23 cellular contexts compared by ENCODE assay signal in genomic region chr3:124652009-124652408, GRCh38.
DNase-seq lines count a peak whose midpoint lies in the region; ATAC-seq, FAIRE-seq and TF ChIP-seq lines count a peak whose summit lies in the region.
"Had no signal": no experiment of that assay in that cellular context is flagged by ENCODE, and none has a peak within 500 bp of the region (broad histone marks: within the 10 kb centered on the region; RNA-seq: fewer than 3 reads in every experiment).

No MANE protein-coding gene starts in this region.

- H3K27me3 ChIP-seq in GM12878 (replicated peaks in 1 of 2; ENCODE audit: control insufficient read depth in 2 of 2, insufficient read depth in 2 of 2, low read length in 1 of 2) (no peaks in the 10 kb centered on the region), GM23248 (replicated peaks; ENCODE audit: insufficient read depth) (peaks cover 5% of the 10 kb centered on the region; the same call in 1 of the 2 replicates)
- H3K27me3 ChIP-seq: dorsolateral prefrontal cortex, neutrophil had no signal

- H3K27me3 Mint-ChIP-seq in activated CD4-positive, alpha-beta T cell treated with anti-CD3 and anti-CD28 coated beads, Interleukin-2, amount 10 ng/mL, durations not matched to agents 24 days and 14 days, result peaks cover 39% of the 10 kb centered on the region
- peaks cover 24% of the 10 kb centered on the region for H3K27me3 Mint-ChIP-seq in stimulated activated naive CD8-positive, alpha-beta T cell treated with anti-CD3 and anti-CD28 coated beads, Interleukin-15, Interleukin-2, amounts not matched to agents 100 ng/mL and 50 ng/mL, for 24 hours
- H3K27me3 Mint-ChIP-seq: CD4-positive, alpha-beta memory T cell had no signal

- no peaks in the 10 kb centered on the region for H3K9me2 ChIP-seq in GM23248 (ENCODE audit: insufficient read depth)

- H3K4me1 Mint-ChIP-seq in activated CD4-positive, alpha-beta T cell treated with anti-CD3 and anti-CD28 coated beads, Interleukin-2, amount 10 ng/mL, durations not matched to agents 24 days and 14 days, result peaks cover 13% of the 10 kb centered on the region
- H3K4me1 Mint-ChIP-seq in stimulated activated naive CD8-positive, alpha-beta T cell treated with anti-CD3 and anti-CD28 coated beads, Interleukin-15, Interleukin-2, amounts not matched to agents 100 ng/mL and 50 ng/mL, for 24 hours (ENCODE audit: low read depth), result peaks cover 45% of the 10 kb centered on the region

- H3K27ac ChIP-seq in GM12878 (ENCODE audit: control insufficient read depth, insufficient read depth), result peak overlapping the region; percentile 49
- H3K27ac ChIP-seq in GM23248, result no peak overlapping the region
- H3K27ac ChIP-seq: neutrophil, psoas muscle had no signal

- no peaks in the 10 kb centered on the region for H3K36me3 Mint-ChIP-seq in activated CD4-positive, alpha-beta T cell treated with anti-CD3 and anti-CD28 coated beads, Interleukin-2, amount 10 ng/mL, durations not matched to agents 24 days and 14 days (ENCODE audit: low read depth)
- peaks cover 3% of the 10 kb centered on the region for H3K36me3 Mint-ChIP-seq in stimulated activated naive CD8-positive, alpha-beta T cell treated with anti-CD3 and anti-CD28 coated beads, Interleukin-15, Interleukin-2, amounts not matched to agents 100 ng/mL and 50 ng/mL, for 24 hours (ENCODE audit: low read depth)

- TF ChIP-seq RAD21 in GM12878 (IDR thresholded peaks at IDR 0.05; ENCODE audit: insufficient read depth, low read depth, low read length), result no peak

- CTCF ChIA-PET in GM12878 (lab: Yijun Ruan, JAX), result interaction anchor here (0.7 to 4.3 kb wide), 14 partner anchors 12 to 93 kb away, joined by 3 to 25 read pairs (median 7); no protein-coding TSS in a partner anchor

- H3K9ac ChIP-seq in GM12878 (ENCODE audit: control insufficient read depth, insufficient read depth, low read length) (no peak overlapping the region), GM23248 (no peak overlapping the region)

- no peaks in the 10 kb centered on the region for H3F3A ChIP-seq in GM23248 (ENCODE audit: insufficient read depth)

- H4K20me1 ChIP-seq in GM12878 (ENCODE audit: control insufficient read depth, insufficient read depth) (no peaks in the 10 kb centered on the region), GM23248 (ENCODE audit: insufficient read depth) (no peaks in the 10 kb centered on the region)

- POLR2A ChIA-PET in GM12878 (lab: Charles Lee), result interaction anchor here (0.8 to 4.2 kb wide), 6 partner anchors 11 to 81 kb away, joined by 3 to 25 read pairs (median 5); no protein-coding TSS in a partner anchor

- no peaks in the 10 kb centered on the region for H3K9me3 ChIP-seq in GM12878 (replicated peaks; ENCODE audit: control insufficient read depth, insufficient read depth, low read length)
- no peaks in the 10 kb centered on the region for H3K9me3 ChIP-seq in GM23248 (ENCODE audit: low read depth)
- H3K9me3 ChIP-seq: neutrophil, psoas muscle had no signal

- in situ Hi-C loops in GM12878 (cut with MboI) (no loop called here), GM23248 (cut with MboI) (no loop called here)

- SMC1A ChIA-PET in GM12878 (lab: Charles Lee; ENCODE audit: uncharacterized antibody, unreplicated experiment), result interaction anchor here (0.7 to 6.2 kb wide), 16 partner anchors 8 to 93 kb away, joined by 3 to 55 read pairs (median 10); no protein-coding TSS in a partner anchor

- H3K79me2 ChIP-seq in GM12878 (ENCODE audit: control insufficient read depth, insufficient read depth, low read length) (no peaks in the 10 kb centered on the region), GM23248 (ENCODE audit: insufficient read depth) (no peaks in the 10 kb centered on the region)

- ATAC-seq in HG03175 (IDR thresholded peaks at IDR 0.05; ENCODE audit: unreplicated experiment), result peak; percentile 60
- ATAC-seq in GM12878, result peak; percentile 59
- no peak for ATAC-seq in HG03108 (IDR thresholded peaks at IDR 0.05; ENCODE audit: unreplicated experiment)
- ATAC-seq: psoas muscle, T-cell had no signal

- H2AFZ ChIP-seq in GM12878 (ENCODE audit: control insufficient read depth, low read depth, low read length), result peak overlapping the region; percentile 10; the same call in 1 of the 2 replicates
- H2AFZ ChIP-seq in GM23248, result no peak overlapping the region

- FAIRE-seq in GM12878 (lab: Jason Lieb, UNC), result peak; percentile 56

- H3K4me3 ChIP-seq in GM12878 (no peak overlapping the region), GM23248 (no peak overlapping the region)
- H3K4me3 ChIP-seq: dorsolateral prefrontal cortex, psoas muscle had no signal

- DNase-seq in activated CD4-positive, alpha-beta T cell treated with anti-CD3 and anti-CD28 coated beads, Interleukin-2, amount 10 ng/mL, durations not matched to agents 24 days and 14 days, result no peak
- no peak for DNase-seq in activated CD4-positive, alpha-beta T cell treated with anti-CD3 and anti-CD28 coated beads for 4 hours
- DNase-seq in GM12878 (ENCODE audit: low read depth, low spot score) (no peak), NAMALWA (ENCODE audit: low spot score) (no peak), GM23248 (no peak)
- DNase-seq: activated CD4-positive, alpha-beta T cell treated with anti-CD3 and anti-CD28 coated beads for 1 hour; CD4-positive, alpha-beta memory T cell; dorsolateral prefrontal cortex; H9; NCI-H1436 treated with DMSO at 0.1 percent for 48 hours; NCI-H524; psoas muscle; SHP77 treated with DMSO at 0.1 percent for 48 hours; stimulated activated CD4-positive, alpha-beta T cell treated with anti-CD3 and anti-CD28 coated beads, Interleukin-15, amount 100 ng/mL, for 24 hours; stimulated activated CD8-positive, alpha-beta memory T cell treated with anti-CD3 and anti-CD28 coated beads, Interleukin-4, amount 100 ng/mL, for 48 hours; substantia nigra; T-cell had no signal

- no peak for TF ChIP-seq CTCF in GM12878 (IDR thresholded peaks at IDR 0.05 in 2 of 3, conservative IDR thresholded peaks at IDR 0.05 in 1 of 3; ENCODE audit: control insufficient read depth in 2 of 3, extremely low read depth in 1 of 3, insufficient read depth in 1 of 3, low read depth in 3 of 3, low read length in 3 of 3)

- TF ChIP-seq EP300 in GM12878 (IDR thresholded peaks at IDR 0.05; ENCODE audit: borderline replicate concordance in 1 of 2, control insufficient read depth in 1 of 2, low read depth in 2 of 2, low read length in 2 of 2), result peak; percentile 19 to 28; a peak in 1 of 4 replicates

- no peak overlapping the region for H3K4me3 Mint-ChIP-seq in activated CD4-positive, alpha-beta T cell treated with anti-CD3 and anti-CD28 coated beads, Interleukin-2, amount 10 ng/mL, durations not matched to agents 24 days and 14 days
- H3K4me3 Mint-ChIP-seq in stimulated activated naive CD8-positive, alpha-beta T cell treated with anti-CD3 and anti-CD28 coated beads, Interleukin-15, Interleukin-2, amounts not matched to agents 100 ng/mL and 50 ng/mL, for 24 hours, result no peak overlapping the region
- H3K4me3 Mint-ChIP-seq: activated T-helper 1 cell treated with anti-CD3 and anti-CD28 coated beads, Interleukin-12 subunit alpha, Interleukin-12 subunit beta, Interleukin-2, Interleukin-4 antibody, amounts not matched to agents 30 ng/mL and 10 ng/mL and 1 ng/mL, durations not matched to agents 14 hours and 24 hours and 36 hours; CD4-positive, alpha-beta memory T cell; H9; T-cell had no signal

- peak overlapping the region; percentile 30 for H3K27ac Mint-ChIP-seq in activated CD4-positive, alpha-beta T cell treated with anti-CD3 and anti-CD28 coated beads, Interleukin-2, amount 10 ng/mL, durations not matched to agents 24 days and 14 days
- peak overlapping the region; percentile 92 for H3K27ac Mint-ChIP-seq in stimulated activated naive CD8-positive, alpha-beta T cell treated with anti-CD3 and anti-CD28 coated beads, Interleukin-15, Interleukin-2, amounts not matched to agents 100 ng/mL and 50 ng/mL, for 24 hours
- H3K27ac Mint-ChIP-seq: activated T-helper 1 cell treated with anti-CD3 and anti-CD28 coated beads, Interleukin-12 subunit alpha, Interleukin-12 subunit beta, Interleukin-2, Interleukin-4 antibody, amounts not matched to agents 30 ng/mL and 10 ng/mL and 1 ng/mL, durations not matched to agents 14 hours and 24 hours and 36 hours; H9; T-cell had no signal

- no peaks in the 10 kb centered on the region for H3K36me3 ChIP-seq in GM12878 (ENCODE audit: control insufficient read depth in 2 of 2, insufficient read depth in 2 of 2, low read length in 1 of 2)
- H3K36me3 ChIP-seq in GM23248 (ENCODE audit: low read depth), result no peaks in the 10 kb centered on the region
- H3K36me3 ChIP-seq: neutrophil had no signal

- H3K4me1 ChIP-seq in GM12878 (ENCODE audit: control insufficient read depth, insufficient read depth, low read length) (peaks cover 34% of the 10 kb centered on the region), GM23248 (ENCODE audit: insufficient read depth) (no peaks in the 10 kb centered on the region)

- no peaks in the 10 kb centered on the region for H3K9me3 Mint-ChIP-seq in activated CD4-positive, alpha-beta T cell treated with anti-CD3 and anti-CD28 coated beads, Interleukin-2, amount 10 ng/mL, durations not matched to agents 24 days and 14 days
- H3K9me3 Mint-ChIP-seq in stimulated activated naive CD8-positive, alpha-beta T cell treated with anti-CD3 and anti-CD28 coated beads, Interleukin-15, Interleukin-2, amounts not matched to agents 100 ng/mL and 50 ng/mL, for 24 hours, result no peaks in the 10 kb centered on the region
- H3K9me3 Mint-ChIP-seq: activated naive CD4-positive, alpha-beta T cell treated with anti-CD3 and anti-CD28 coated beads, Interleukin-2, amount 50 U/mL, for 72 hours; activated T-helper 1 cell treated with anti-CD3 and anti-CD28 coated beads, Interleukin-12 subunit alpha, Interleukin-12 subunit beta, Interleukin-2, Interleukin-4 antibody, amounts not matched to agents 30 ng/mL and 10 ng/mL and 1 ng/mL, durations not matched to agents 14 hours and 24 hours and 36 hours; H9; T-cell had no signal

- no peak for TF ChIP-seq POLR2A in GM12878 (IDR thresholded peaks at IDR 0.05; ENCODE audit: low read depth, low read length)

- RAD21 ChIA-PET in GM12878 (lab: Charles Lee; ENCODE audit: unreplicated experiment), result interaction anchor here (0.6 to 5.8 kb wide), 16 partner anchors 8 to 86 kb away, joined by 3 to 59 read pairs (median 4); no protein-coding TSS in a partner anchor

- H3K4me2 ChIP-seq in GM12878 (ENCODE audit: control insufficient read depth, insufficient read depth), result 0 out of 2 replicates have a peak overlapping the region, but pooled peaks have one; percentile 13
- H3K4me2 ChIP-seq in GM23248 (ENCODE audit: unreplicated experiment), result no peak overlapping the region

- BruUV-seq in GM12878 (replicated peaks; lab: Mats Ljungman, UMichigan), result no TSS peak

- intact Hi-C loops in activated CD4-positive, alpha-beta T cell treated with anti-CD3 and anti-CD28 coated beads, Interleukin-2, amount 10 ng/mL, durations not matched to agents 24 days and 14 days (cut with micrococcal nuclease), result no loop called here
- intact Hi-C loops in GM12878 (cut with micrococcal nuclease; ENCODE audit: unreplicated experiment), result loop anchor here (5.0 kb wide), 1 partner anchor 65 kb away; no protein-coding TSS in a partner anchor

TF ChIP-seq in GM12878, 131 proteins besides CTCF, POLR2A, EP300 and RAD21 (continues in another document):
- no peak for TF ChIP-seq FOXM1 (IDR thresholded peaks at IDR 0.05; ENCODE audit: low read depth, low read length)
- TF ChIP-seq MEF2B (IDR thresholded peaks at IDR 0.05; ENCODE audit: partially characterized antibody, poor library complexity, severe bottlenecking), result peak; percentile 14
